In genomic region chr20:53585910-53586309, GRCh38 we compare ENCODE assay signal across 8 cellular contexts. TPM values are rescaled to one million over a fixed set of nuclear protein-coding genes. Genes with fewer than 3 reads are reported as not detected.
DNase-seq lines count a peak whose midpoint lies in the region; ATAC-seq and TF ChIP-seq lines count a peak whose summit lies in the region.
"Not testable (repeated sequence)": the region's sequence is repeated elsewhere in the genome, so short reads cannot be mapped to it uniquely, and the experiment has no call there.

No MANE protein-coding gene starts in this region.

- H3K27ac ChIP-seq in CD8-positive, alpha-beta T cell (ENCODE audit: low read depth, low read length) = peak overlapping the region; percentile 12
- H3K27ac ChIP-seq in VCaP (peak overlapping the region; percentile 63), parathyroid adenoma (peak overlapping the region; percentile 34), tibial nerve (peak overlapping the region in 3 of 4 donors; percentile 83 to 84 (median 83))
- H3K27ac ChIP-seq in effector memory CD4-positive, alpha-beta T cell (ENCODE audit: insufficient read depth, low read length, poor library complexity, severe bottlenecking) = peak overlapping the region; percentile 71

- TF ChIP-seq EP300 in tibial nerve (IDR thresholded peaks at IDR 0.05) = not testable (repeated sequence)

- H3K4me1 ChIP-seq in CD8-positive, alpha-beta T cell (ENCODE audit: insufficient read depth, low read length) = peaks cover 60% of the 10 kb centered on the region
- peaks cover 39% of the 10 kb centered on the region for H3K4me1 ChIP-seq in Loucy (ENCODE audit: insufficient read depth, low read length, poor library complexity, severe bottlenecking)
- H3K4me1 ChIP-seq in effector memory CD4-positive, alpha-beta T cell (ENCODE audit: control insufficient read depth, insufficient read depth, low read length, poor library complexity, severe bottlenecking) = peaks cover 28% of the 10 kb centered on the region
- peaks cover 25% of the 10 kb centered on the region for H3K4me1 ChIP-seq in parathyroid adenoma
- H3K4me1 ChIP-seq in tibial nerve = peaks cover under 1 to 77% (median 54%) of the 10 kb centered on the region in 4 donors

- peaks cover 99% of the 10 kb centered on the region for H3K79me2 ChIP-seq in Loucy (ENCODE audit: insufficient read depth, low read length)
- H3K79me2 ChIP-seq in parathyroid adenoma = peaks cover 47% of the 10 kb centered on the region

- peak overlapping the region; percentile 77 for H3K4me3 Mint-ChIP-seq in CD8-positive, alpha-beta T cell
- H3K4me3 Mint-ChIP-seq in activated naive CD4-positive, alpha-beta T cell treated with anti-CD3 and anti-CD28 coated beads, Interleukin-2, amount 10 ng/mL, durations not matched to agents 7 days and 5 days = peak overlapping the region; percentile 65

- not testable (repeated sequence) for H3K27me3 ChIP-seq in CD8-positive, alpha-beta T cell (ENCODE audit: insufficient read depth, low read length); Loucy (ENCODE audit: insufficient read depth, low read length, poor library complexity, severe bottlenecking); effector memory CD4-positive, alpha-beta T cell (replicated peaks; ENCODE audit: control insufficient read depth, insufficient read depth, low read length, poor library complexity, severe bottlenecking); parathyroid adenoma (ENCODE audit: control insufficient read depth, insufficient read depth, low read length); tibial nerve

- 87 to 91% methylated on average over 5 of the region's 5 CpGs for WGBS in tibial nerve, 2 donors

- not testable (repeated sequence) for H2AFZ ChIP-seq in Loucy (ENCODE audit: low read length); parathyroid adenoma

- CTCF ChIA-PET in CD8-positive, alpha-beta T cell (lab: Charles Lee) = interaction anchor here (0.8 to 2.2 kb wide), 3 partner anchors 35 to 315 kb away, joined by 3 to 6 read pairs (median 3); no protein-coding TSS in a partner anchor
- CTCF ChIA-PET in activated naive CD4-positive, alpha-beta T cell treated with anti-CD3 and anti-CD28 coated beads, Interleukin-2, amount 10 ng/mL, durations not matched to agents 7 days and 5 days (lab: Charles Lee) = not testable (repeated sequence)

- H3K36me3 ChIP-seq in CD8-positive, alpha-beta T cell (ENCODE audit: insufficient read depth, low read length) = peaks cover 11% of the 10 kb centered on the region
- H3K36me3 ChIP-seq in Loucy (ENCODE audit: insufficient read depth, low read length) = peaks cover 21% of the 10 kb centered on the region
- H3K36me3 ChIP-seq in effector memory CD4-positive, alpha-beta T cell (ENCODE audit: control insufficient read depth, insufficient read depth, low read length); parathyroid adenoma (ENCODE audit: control insufficient read depth, insufficient read depth, low read length): not testable (repeated sequence)
- peaks cover 0 to 18% (median 11%) of the 10 kb centered on the region in 3 donors for H3K36me3 ChIP-seq in tibial nerve

- peaks cover 22% of the 10 kb centered on the region for H3K36me3 Mint-ChIP-seq in CD8-positive, alpha-beta T cell
- peaks cover 51% of the 10 kb centered on the region for H3K36me3 Mint-ChIP-seq in activated naive CD4-positive, alpha-beta T cell treated with anti-CD3 and anti-CD28 coated beads, Interleukin-2, amount 10 ng/mL, durations not matched to agents 7 days and 5 days

- not testable (repeated sequence) for ATAC-seq in CD8-positive, alpha-beta T cell; left lobe of liver

- H3K4me2 ChIP-seq in Loucy (ENCODE audit: low read depth, low read length, poor library complexity, severe bottlenecking) (peak overlapping the region; percentile 61), parathyroid adenoma (ENCODE audit: low read length) (peak overlapping the region; percentile 51)

- H3K4me3 ChIP-seq in CD8-positive, alpha-beta T cell (ENCODE audit: low read depth, low read length); parathyroid adenoma (ENCODE audit: low read depth, low read length); tibial nerve: not testable (repeated sequence)
- H3K4me3 ChIP-seq in Loucy (ENCODE audit: low read length, poor library complexity, severe bottlenecking) = peak overlapping the region; percentile 60
- peak overlapping the region; percentile 18 for H3K4me3 ChIP-seq in effector memory CD4-positive, alpha-beta T cell (ENCODE audit: insufficient read depth, low read depth, low read length, poor library complexity, severe bottlenecking)

- intact Hi-C loops in CD8-positive, alpha-beta T cell (cut with DNase I, micrococcal nuclease) = not testable (repeated sequence)

- not testable (repeated sequence) for H3K27me3 Mint-ChIP-seq in CD8-positive, alpha-beta T cell (ENCODE audit: low read depth); activated naive CD4-positive, alpha-beta T cell treated with anti-CD3 and anti-CD28 coated beads, Interleukin-2, amount 10 ng/mL, durations not matched to agents 7 days and 5 days

- H4K20me1 ChIP-seq in Loucy (ENCODE audit: insufficient read depth, low read length, poor library complexity, severe bottlenecking) = peaks cover 16% of the 10 kb centered on the region

- H3K4me1 Mint-ChIP-seq in CD8-positive, alpha-beta T cell (ENCODE audit: low read depth) = peaks cover 77% of the 10 kb centered on the region
- H3K4me1 Mint-ChIP-seq in activated naive CD4-positive, alpha-beta T cell treated with anti-CD3 and anti-CD28 coated beads, Interleukin-2, amount 10 ng/mL, durations not matched to agents 7 days and 5 days = peaks cover 80% of the 10 kb centered on the region

- POLR2A ChIA-PET in CD8-positive, alpha-beta T cell (lab: Charles Lee) = not testable (repeated sequence)

- peak overlapping the region; percentile 34 for H3K9ac ChIP-seq in Loucy (ENCODE audit: low read depth, low read length, poor library complexity, severe bottlenecking)
- H3K9ac ChIP-seq in parathyroid adenoma = not testable (repeated sequence)

- H3F3A ChIP-seq in Loucy (ENCODE audit: low read depth) = not testable (repeated sequence)

- TF ChIP-seq POLR2A in tibial nerve (IDR thresholded peaks at IDR 0.05) = not testable (repeated sequence)

- peak in 1 of 7 experiments; percentile 40 for DNase-seq in CD8-positive, alpha-beta T cell
- not testable (repeated sequence) for DNase-seq in activated naive CD4-positive, alpha-beta T cell treated with anti-CD3 and anti-CD28 coated beads, Interleukin-2, amount 10 ng/mL, durations not matched to agents 7 days and 5 days; effector memory CD4-positive, alpha-beta T cell; tibial nerve (ENCODE audit: low spot score in 2 of 2)
- DNase-seq in left lobe of liver (ENCODE audit: low spot score) = peak; percentile 26

- peak overlapping the region; percentile 94 for H3K27ac Mint-ChIP-seq in CD8-positive, alpha-beta T cell
- H3K27ac Mint-ChIP-seq in activated naive CD4-positive, alpha-beta T cell treated with anti-CD3 and anti-CD28 coated beads, Interleukin-2, amount 10 ng/mL, durations not matched to agents 7 days and 5 days = peak overlapping the region; percentile 86

- not testable (repeated sequence) for TF ChIP-seq CTCF in CD8-positive, alpha-beta T cell (IDR thresholded peaks at IDR 0.05); Loucy (conservative IDR thresholded peaks at IDR 0.05; ENCODE audit: low read length); VCaP (conservative IDR thresholded peaks at IDR 0.05); parathyroid adenoma (IDR thresholded peaks at IDR 0.05); tibial nerve (IDR thresholded peaks at IDR 0.05)

- H3K9me3 Mint-ChIP-seq in CD8-positive, alpha-beta T cell; activated naive CD4-positive, alpha-beta T cell treated with anti-CD3 and anti-CD28 coated beads, Interleukin-2, amount 10 ng/mL, durations not matched to agents 7 days and 5 days: not testable (repeated sequence)

- H3K9me2 ChIP-seq in Loucy (replicated peaks; ENCODE audit: low read depth, low read length) = not testable (repeated sequence)

- not testable (repeated sequence) for H3K9me3 ChIP-seq in CD8-positive, alpha-beta T cell (ENCODE audit: low read length); Loucy (ENCODE audit: insufficient read depth, low read depth, low read length); effector memory CD4-positive, alpha-beta T cell (ENCODE audit: control insufficient read depth, low read length); parathyroid adenoma (ENCODE audit: control insufficient read depth, low read length); tibial nerve

RNA-seq across cellular contexts. Expression of gene ZNF217, which starts 7.7 kb away (rescaled TPM):
- total RNA-seq in CD8-positive, alpha-beta T cell = 10 to 100 TPM; 71.8 to 79.9 TPM
- 11.1 TPM for total RNA-seq in left lobe of liver
- total RNA-seq in tibial nerve = 10 to 100 TPM; 21.4 to 24.3 (median 23.1) TPM

Comparison
In these comparisons a context has a peak if more than half of its experiments do, and no peak if none do; other contexts are left out.
1. H3K27ac ChIP-seq: peak in every context shown above with its lines; median percentile 83 in tibial nerve; 71 in effector memory CD4-positive, alpha-beta T cell; 63 in VCaP; 34 in parathyroid adenoma; 12 in CD8-positive, alpha-beta T cell.